ENCODE assay signal across 1 cellular context in genomic region chr5:129018836-129019235, GRCh38.
TF ChIP-seq lines count a peak whose summit lies in the region.

No MANE protein-coding gene starts in this region.

TF ChIP-seq in SK-N-SH, 30 proteins besides CTCF, POLR2A, EP300 and RAD21 (continued from another document):
- no peak for TF ChIP-seq ELF1 (IDR thresholded peaks at IDR 0.05)
- TF ChIP-seq MAX (IDR thresholded peaks at IDR 0.05; ENCODE audit: low read depth) = no peak
- TF ChIP-seq JUND (IDR thresholded peaks at IDR 0.05) = peak; percentile 20; the same call in 1 of the 2 replicates
- TF ChIP-seq REST (IDR thresholded peaks at IDR 0.05; ENCODE audit: low read depth, low read length) = no peak
- no peak for TF ChIP-seq USF2 (IDR thresholded peaks at IDR 0.05; ENCODE audit: borderline replicate concordance, low read depth, low read length)
- no peak for TF ChIP-seq NRF1 (IDR thresholded peaks at IDR 0.05; ENCODE audit: low read depth, low read length)
- no peak for TF ChIP-seq CHD2 (IDR thresholded peaks at IDR 0.05; ENCODE audit: low read length, partially characterized antibody)
TF ChIP-seq in SK-N-SH: peak in this region for 6.
